Comparison of ENCODE assay signal across 1 cellular context in genomic region chr4:170027181-170027829, GRCh38.
TF ChIP-seq lines count a peak whose summit lies in the region.

No MANE protein-coding gene starts in this region.

TF ChIP-seq in HepG2, 621 proteins besides CTCF, POLR2A, EP300 and RAD21 (continued from another document):
- TF ChIP-seq BRF2 (CRISPR knock-in tag; IDR thresholded peaks at IDR 0.05), result 0 out of 2 replicates have a peak, but pooled peaks have one; percentile 52
- TF ChIP-seq ASH2L (IDR thresholded peaks at IDR 0.05; ENCODE audit: insufficient read length, low read depth, low read length), result peak; percentile 40
- TF ChIP-seq IKZF5 (CRISPR knock-in tag; IDR thresholded peaks at IDR 0.05), result peak; percentile 63; the same call in 1 of the 2 replicates
- TF ChIP-seq MAF1 (CRISPR knock-in tag; IDR thresholded peaks at IDR 0.05; ENCODE audit: borderline replicate concordance), result 0 out of 2 replicates have a peak, but pooled peaks have one; percentile 19
- TF ChIP-seq NR2C2 (CRISPR knock-in tag; IDR thresholded peaks at IDR 0.05; ENCODE audit: borderline replicate concordance), result peak; percentile 68
- TF ChIP-seq NONO (IDR thresholded peaks at IDR 0.05), result no peak
- peak; percentile 46; the same call in 1 of the 2 replicates for TF ChIP-seq NONO (CRISPR knock-in tag; conservative IDR thresholded peaks at IDR 0.05)
- no peak for TF ChIP-seq MZF1 (CRISPR knock-in tag; IDR thresholded peaks at IDR 0.05; ENCODE audit: borderline replicate concordance)
- TF ChIP-seq ZNF749 (CRISPR knock-in tag; IDR thresholded peaks at IDR 0.05; ENCODE audit: borderline replicate concordance), result peak; percentile 95; the same call in 1 of the 2 replicates
- peak; percentile 89 for TF ChIP-seq ZNF607 (CRISPR knock-in tag; IDR thresholded peaks at IDR 0.05; ENCODE audit: borderline replicate concordance)
- TF ChIP-seq ZMYM3 (CRISPR knock-in tag; IDR thresholded peaks at IDR 0.05), result no peak
- 0 out of 2 replicates have a peak, but pooled peaks have one; percentile 29 for TF ChIP-seq NFKBIZ (CRISPR knock-in tag; IDR thresholded peaks at IDR 0.05)
- TF ChIP-seq SRY (CRISPR knock-in tag; IDR thresholded peaks at IDR 0.05), result peak; percentile 86
- peak; percentile 50; the same call in 1 of the 2 replicates for TF ChIP-seq ARID4A (CRISPR knock-in tag; IDR thresholded peaks at IDR 0.05; ENCODE audit: borderline replicate concordance)
- peak; percentile 25; the same call in 1 of the 2 replicates for TF ChIP-seq ZNF770 (CRISPR knock-in tag; IDR thresholded peaks at IDR 0.05)
- peak; percentile 65; the same call in 1 of the 2 replicates for TF ChIP-seq ZNF839 (CRISPR knock-in tag; IDR thresholded peaks at IDR 0.05; ENCODE audit: borderline replicate concordance)
- TF ChIP-seq ZNF816 (CRISPR knock-in tag; IDR thresholded peaks at IDR 0.05; ENCODE audit: borderline replicate concordance), result no peak
- TF ChIP-seq PITX1 (CRISPR knock-in tag; IDR thresholded peaks at IDR 0.05), result no peak
- peak; percentile 52; the same call in 1 of the 2 replicates for TF ChIP-seq ZNF710 (CRISPR knock-in tag; IDR thresholded peaks at IDR 0.05; ENCODE audit: borderline replicate concordance)
- no peak for TF ChIP-seq NFYB (CRISPR knock-in tag; IDR thresholded peaks at IDR 0.05)
- TF ChIP-seq TSC22D2 (CRISPR knock-in tag; IDR thresholded peaks at IDR 0.05; ENCODE audit: borderline replicate concordance), result peak; percentile 79; the same call in 1 of the 2 replicates
- no peak for TF ChIP-seq ZKSCAN5 (CRISPR knock-in tag; IDR thresholded peaks at IDR 0.05)
- TF ChIP-seq USF2 (IDR thresholded peaks at IDR 0.05; ENCODE audit: low read depth, low read length), result no peak
- TF ChIP-seq USF2 (CRISPR knock-in tag; IDR thresholded peaks at IDR 0.05; ENCODE audit: borderline replicate concordance), result no peak
- no peak; the same call in 2 of the 3 replicates for TF ChIP-seq MXI1 (IDR thresholded peaks at IDR 0.05; ENCODE audit: borderline replicate concordance, low read depth, low read length)
- TF ChIP-seq MNT (IDR thresholded peaks at IDR 0.05), result no peak
- peak; percentile 80; the same call in 1 of the 2 replicates for TF ChIP-seq TARDBP (CRISPR knock-in tag; IDR thresholded peaks at IDR 0.05)
- no peak for TF ChIP-seq ZNF124 (CRISPR knock-in tag; IDR thresholded peaks at IDR 0.05)
- peak; percentile 78; the same call in 1 of the 2 replicates for TF ChIP-seq ZBTB20 (CRISPR knock-in tag; IDR thresholded peaks at IDR 0.05; ENCODE audit: borderline replicate concordance, low read depth)
